Comparison of ENCODE assay signal across 27 cellular contexts in the genomic region with DNA sequence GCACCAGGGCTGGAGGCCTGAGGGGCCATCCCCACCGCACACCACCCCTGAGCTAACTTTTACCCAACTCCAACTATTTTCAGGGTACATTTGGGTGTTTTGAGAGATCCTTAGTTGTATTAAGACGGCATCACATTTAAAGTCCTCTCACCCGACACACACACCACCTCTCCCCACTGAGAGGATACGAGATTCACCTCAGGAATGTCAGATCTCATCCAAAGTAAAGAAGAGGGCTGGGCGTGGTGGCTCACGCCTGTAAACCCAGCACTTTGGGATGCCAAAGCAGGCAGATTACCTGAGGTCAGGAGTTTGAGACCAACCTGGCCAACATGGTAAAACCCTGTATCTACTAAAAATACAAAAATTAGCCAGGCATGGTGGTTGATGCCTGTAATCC.
"Had no signal": no experiment of that assay in that cellular context is flagged by ENCODE, and none has a peak within 500 bp of the region (broad histone marks: within the 10 kb centered on the region; RNA-seq: fewer than 3 reads in every experiment).

No MANE protein-coding gene starts in this region.

- H3K27me3 Mint-ChIP-seq: stimulated activated memory B cell treated with anti-CD40 and anti-IgM and Interleukin-4, amounts not matched to agents 10 μg/mL and 1 μg/mL and 100 μg/mL, for 72 hours had no signal

- H3K9me3 ChIP-seq: stomach, suprapubic skin, testis, thoracic aorta, thyroid gland, tibial nerve, transverse colon, upper lobe of left lung, upper lobe of right lung, uterus, vagina had no signal

- H3K4me3 ChIP-seq: stomach, suprapubic skin, testis, thoracic aorta, thyroid gland, tibial nerve, transverse colon, upper lobe of left lung, upper lobe of right lung, uterus, vagina had no signal

- H3K36me3 Mint-ChIP-seq: stimulated activated effector memory CD8-positive, alpha-beta T cell treated with anti-CD3 and anti-CD28 coated beads, Interleukin-12 subunit alpha, Interleukin-12 subunit beta, amount 100 ng/mL, for 72 hours; stimulated activated memory B cell treated with anti-CD40 and anti-IgM and Interleukin-4, amounts not matched to agents 10 μg/mL and 1 μg/mL and 100 μg/mL, for 72 hours; stimulated activated naive B cell treated with anti-CD40 and anti-IgM and Interleukin-4, amounts not matched to agents 10 μg/mL and 1 μg/mL and 100 μg/mL, for 72 hours; type B pancreatic cell had no signal

- H3K4me1 ChIP-seq: stomach, testis, thyroid gland, transverse colon, upper lobe of left lung, upper lobe of right lung, vagina had no signal

- H3K36me3 ChIP-seq: stomach, suprapubic skin, thoracic aorta, thyroid gland, tibial nerve, transverse colon, upper lobe of left lung, upper lobe of right lung, uterus, vagina had no signal

- H3K27ac Mint-ChIP-seq: stimulated activated effector memory CD8-positive, alpha-beta T cell treated with anti-CD3 and anti-CD28 coated beads, Interleukin-12 subunit alpha, Interleukin-12 subunit beta, amount 100 ng/mL, for 72 hours; stimulated activated memory B cell treated with anti-CD40 and anti-IgM and Interleukin-4, amounts not matched to agents 10 μg/mL and 1 μg/mL and 100 μg/mL, for 72 hours; stimulated activated naive B cell treated with anti-CD40 and anti-IgM and Interleukin-4, amounts not matched to agents 10 μg/mL and 1 μg/mL and 100 μg/mL, for 72 hours; stimulated activated naive CD8-positive, alpha-beta T cell treated with anti-CD3 and anti-CD28 coated beads, Interleukin-15, amount 100 ng/mL, for 72 hours; stimulated activated naive CD8-positive, alpha-beta T cell treated with anti-CD3 and anti-CD28 coated beads, Interleukin-15, Interleukin-2, amounts not matched to agents 100 ng/mL and 50 ng/mL, for 24 hours; type B pancreatic cell had no signal

- H3K9me3 Mint-ChIP-seq: stimulated activated effector memory CD8-positive, alpha-beta T cell treated with anti-CD3 and anti-CD28 coated beads, Interleukin-12 subunit alpha, Interleukin-12 subunit beta, amount 100 ng/mL, for 72 hours; stimulated activated memory B cell treated with anti-CD40 and anti-IgM and Interleukin-4, amounts not matched to agents 10 μg/mL and 1 μg/mL and 100 μg/mL, for 72 hours; stimulated activated naive B cell treated with anti-CD40 and anti-IgM and Interleukin-4, amounts not matched to agents 10 μg/mL and 1 μg/mL and 100 μg/mL, for 72 hours; stimulated activated naive CD8-positive, alpha-beta T cell treated with anti-CD3 and anti-CD28 coated beads, Interleukin-15, amount 100 ng/mL, for 72 hours; stimulated activated naive CD8-positive, alpha-beta T cell treated with anti-CD3 and anti-CD28 coated beads, Interleukin-15, Interleukin-2, amounts not matched to agents 100 ng/mL and 50 ng/mL, for 24 hours; type B pancreatic cell had no signal

- H3K4me3 Mint-ChIP-seq: stimulated activated effector memory CD8-positive, alpha-beta T cell treated with anti-CD3 and anti-CD28 coated beads, Interleukin-12 subunit alpha, Interleukin-12 subunit beta, amount 100 ng/mL, for 72 hours; stimulated activated memory B cell treated with anti-CD40 and anti-IgM and Interleukin-4, amounts not matched to agents 10 μg/mL and 1 μg/mL and 100 μg/mL, for 72 hours; stimulated activated naive B cell treated with anti-CD40 and anti-IgM and Interleukin-4, amounts not matched to agents 10 μg/mL and 1 μg/mL and 100 μg/mL, for 72 hours; stimulated activated naive CD8-positive, alpha-beta T cell treated with anti-CD3 and anti-CD28 coated beads, Interleukin-15, amount 100 ng/mL, for 72 hours; stimulated activated naive CD8-positive, alpha-beta T cell treated with anti-CD3 and anti-CD28 coated beads, Interleukin-15, Interleukin-2, amounts not matched to agents 100 ng/mL and 50 ng/mL, for 24 hours; type B pancreatic cell had no signal

- H3K27me3 ChIP-seq: testis, thyroid gland, upper lobe of left lung, uterus, vagina had no signal

- H3K27ac ChIP-seq: stomach, suprapubic skin, testis, thoracic aorta, thyroid gland, tibial nerve, transverse colon, upper lobe of left lung, upper lobe of right lung, uterus, vagina had no signal

- H3K4me1 Mint-ChIP-seq: stimulated activated effector memory CD8-positive, alpha-beta T cell treated with anti-CD3 and anti-CD28 coated beads, Interleukin-12 subunit alpha, Interleukin-12 subunit beta, amount 100 ng/mL, for 72 hours; stimulated activated memory B cell treated with anti-CD40 and anti-IgM and Interleukin-4, amounts not matched to agents 10 μg/mL and 1 μg/mL and 100 μg/mL, for 72 hours; stimulated activated naive B cell treated with anti-CD40 and anti-IgM and Interleukin-4, amounts not matched to agents 10 μg/mL and 1 μg/mL and 100 μg/mL, for 72 hours; stimulated activated naive CD8-positive, alpha-beta T cell treated with anti-CD3 and anti-CD28 coated beads, Interleukin-15, amount 100 ng/mL, for 72 hours had no signal

- DNase-seq: stimulated activated CD4-positive, alpha-beta T cell treated with anti-CD3 and anti-CD28 coated beads, Interleukin-2, amount 100 ng/mL, for 48 hours; stimulated activated CD4-positive, alpha-beta T cell treated with anti-CD3 and anti-CD28 coated beads, Interleukin-4, amount 100 ng/mL, for 1 hour; stimulated activated CD4-positive, alpha-beta T cell treated with anti-CD3 and anti-CD28 coated beads, Interleukin-4, amount 100 ng/mL, for 24 hours; stimulated activated CD4-positive, alpha-beta T cell treated with anti-CD3 and anti-CD28 coated beads, Interleukin-4, amount 100 ng/mL, for 4 hours; stimulated activated CD8-positive, alpha-beta memory T cell treated with anti-CD3 and anti-CD28 coated beads, Interleukin-4, amount 100 ng/mL, for 48 hours; stimulated activated naive B cell treated with anti-CD40 and anti-IgM and Interleukin-4, amounts not matched to agents 10 μg/mL and 1 μg/mL and 100 μg/mL, for 72 hours; stimulated activated naive CD4-positive, alpha-beta T cell; stimulated activated naive CD4-positive, alpha-beta T cell treated with Interleukin-2 at 50 U/mL for 16 hours; stimulated activated naive CD8-positive, alpha-beta T cell treated with anti-CD3 and anti-CD28 coated beads, Interleukin-15, amount 100 ng/mL, for 72 hours; stimulated activated naive CD8-positive, alpha-beta T cell treated with anti-CD3 and anti-CD28 coated beads, Interleukin-15, Interleukin-2, amounts not matched to agents 100 U/mL and 50 U/mL, for 24 hours; stomach; substantia nigra; testis; thyroid gland; transverse colon; trophoblast cell; upper lobe of left lung; upper lobe of right lung; uterus had no signal

- ATAC-seq: stimulated activated effector memory CD8-positive, alpha-beta T cell treated with anti-CD3 and anti-CD28 coated beads, Interleukin-12 subunit alpha, Interleukin-12 subunit beta, amount 100 ng/mL, for 72 hours; stimulated activated memory B cell treated with anti-CD40 and anti-IgM and Interleukin-4, amounts not matched to agents 10 μg/mL and 1 μg/mL and 100 μg/mL, for 72 hours; stimulated activated naive B cell treated with anti-CD40 and anti-IgM and Interleukin-4, amounts not matched to agents 10 μg/mL and 1 μg/mL and 100 μg/mL, for 72 hours; stimulated activated naive CD8-positive, alpha-beta T cell treated with anti-CD3 and anti-CD28 coated beads, Interleukin-15, amount 100 ng/mL, for 72 hours; stimulated activated naive CD8-positive, alpha-beta T cell treated with anti-CD3 and anti-CD28 coated beads, Interleukin-15, Interleukin-2, amounts not matched to agents 100 U/mL and 50 U/mL, for 24 hours; upper lobe of right lung had no signal
